In genomic region chr13:45178349-45179142, GRCh38 we compare ENCODE assay signal across 11 cellular contexts. TPM values are rescaled to one million over a fixed set of nuclear protein-coding genes. Genes with fewer than 3 reads are reported as not detected.
DNase-seq lines count a peak whose midpoint lies in the region; ATAC-seq, FAIRE-seq and TF ChIP-seq lines count a peak whose summit lies in the region.
"Had no signal": no experiment of that assay in that cellular context is flagged by ENCODE, and none has a peak within 500 bp of the region (broad histone marks: within the 10 kb centered on the region; RNA-seq: fewer than 3 reads in every experiment).

No MANE protein-coding gene starts in this region.

- ATAC-seq in K562: peak; percentile 63
- ATAC-seq in omental fat pad (ENCODE audit: low FRiP score): no peak
- ATAC-seq in HG02588 (IDR thresholded peaks at IDR 0.05; ENCODE audit: unreplicated experiment): no peak
- no peak for ATAC-seq in GM21381 (IDR thresholded peaks at IDR 0.05; ENCODE audit: unreplicated experiment)

- H2AFZ ChIP-seq in K562 (ENCODE audit: low read depth, low read length) (no peak overlapping the region), mesenchymal stem cell (ENCODE audit: low read depth, low read length) (no peak overlapping the region)

- H3K4me2 ChIP-seq in K562 (ENCODE audit: insufficient read depth, low read length) (no peak overlapping the region), mesenchymal stem cell (ENCODE audit: low read length, poor library complexity, severe bottlenecking) (peak overlapping the region; percentile 35)

- TF ChIP-seq CTCF in AG10803 (conservative IDR thresholded peaks at IDR 0.05; ENCODE audit: low read length) (no peak), K562 (IDR thresholded peaks at IDR 0.05 in 2 of 3, conservative IDR thresholded peaks at IDR 0.05 in 1 of 3; ENCODE audit: insufficient read depth in 2 of 3, low read depth in 1 of 3, low read length in 3 of 3) (no peak), omental fat pad (IDR thresholded peaks at IDR 0.05) (no peak)

- H2BK12ac ChIP-seq in mesenchymal stem cell (ENCODE audit: low read length in 2 of 2): no peak overlapping the region

- peaks cover 6% of the 10 kb centered on the region for H3K79me1 ChIP-seq in mesenchymal stem cell (replicated peaks; ENCODE audit: low read length, poor library complexity, severe bottlenecking)

- intact Hi-C loops in K562 (cut with micrococcal nuclease): no loop called here

- H3K4me3 ChIP-seq in AG10803 (ENCODE audit: low read length): no peak overlapping the region
- H3K4me3 ChIP-seq in K562: no peak overlapping the region
- H3K4me3 ChIP-seq in mesenchymal stem cell (ENCODE audit: insufficient read depth in 1 of 2, low read depth in 1 of 2, low read length in 2 of 2): peak overlapping the region in 1 of 2 experiments; percentile 26
- H3K4me3 ChIP-seq: sigmoid colon had no signal

- H3K27ac ChIP-seq in K562 (ENCODE audit: extremely low read depth, low read depth, low read length) (no peak overlapping the region; the same call in 2 of the 3 replicates), mesenchymal stem cell (ENCODE audit: low read length, poor library complexity, severe bottlenecking) (peak overlapping the region; percentile 98)

- H3K4me1 ChIP-seq in K562 (replicated peaks in 1 of 2; ENCODE audit: control insufficient read depth in 2 of 2, insufficient read depth in 2 of 2, low read length in 2 of 2): no peaks in the 10 kb centered on the region; a peak in 2 of 5 replicates
- peaks cover 9% of the 10 kb centered on the region for H3K4me1 ChIP-seq in mesenchymal stem cell (ENCODE audit: control insufficient read depth, insufficient read depth, low read depth, low read length)

- H3K36me3 ChIP-seq in K562 (ENCODE audit: control insufficient read depth, insufficient read depth, low read length) (peaks cover 11% of the 10 kb centered on the region; the same call in 2 of the 3 replicates), mesenchymal stem cell (ENCODE audit: control insufficient read depth in 1 of 2, insufficient read depth in 2 of 2, low read depth in 1 of 2, low read length in 2 of 2) (peaks cover 4 to 12% of the 10 kb centered on the region in 2 experiments)

- H3K27me3 ChIP-seq in K562 (ENCODE audit: control insufficient read depth in 2 of 2, insufficient read depth in 2 of 2, low read length in 2 of 2) (no peaks in the 10 kb centered on the region), mesenchymal stem cell (ENCODE audit: control insufficient read depth in 1 of 2, insufficient read depth in 1 of 2, low read length in 2 of 2) (no peaks in the 10 kb centered on the region)
- H3K27me3 ChIP-seq: sigmoid colon had no signal

- no peak overlapping the region for H3K4ac ChIP-seq in mesenchymal stem cell (ENCODE audit: low read depth in 1 of 2, low read length in 2 of 2)

- in situ Hi-C loops in K562 (cut with MboI): no loop called here

- no peaks in the 10 kb centered on the region for H4K20me1 ChIP-seq in K562 (replicated peaks; ENCODE audit: control insufficient read depth, insufficient read depth, low read length)

- H3K14ac ChIP-seq in mesenchymal stem cell (ENCODE audit: low read length in 2 of 2): peak overlapping the region in 1 of 2 experiments; percentile 62

- no peaks in the 10 kb centered on the region for H3K9me3 ChIP-seq in K562 (replicated peaks; ENCODE audit: control insufficient read depth, insufficient read depth, low read depth, low read length)
- H3K9me3 ChIP-seq in mesenchymal stem cell (ENCODE audit: control insufficient read depth, low read length): no peaks in the 10 kb centered on the region
- H3K9me3 ChIP-seq: sigmoid colon had no signal

- peak; percentile 11 for DNase-seq in AG10803 (ENCODE audit: low read depth)
- DNase-seq in HK-2 (ENCODE audit: unreplicated experiment): peak; percentile 64
- DNase-seq in K562 (ENCODE audit: extremely low read depth in 1 of 4, low spot score in 3 of 4): peak in 2 of 4 experiments; percentile 5 to 25
- peak; percentile 86 for DNase-seq in mesenchymal stem cell
- no peak for DNase-seq in omental fat pad (ENCODE audit: low spot score)
- no peak for DNase-seq in activated gamma-delta T cell treated with Interleukin-2 at 50 U/mL for 16 hours
- DNase-seq: NCI-H1092, sigmoid colon had no signal

- no peaks in the 10 kb centered on the region for H3K9me1 ChIP-seq in K562 (ENCODE audit: control insufficient read depth, insufficient read depth, low read length)

- POLR2A ChIA-PET in K562 (lab: Yijun Ruan, JAX): interaction anchor here (0.8 kb wide), 1 partner anchor 20 kb away, joined by 3 read pairs; no protein-coding TSS in a partner anchor

- no peak overlapping the region for H4K8ac ChIP-seq in mesenchymal stem cell (ENCODE audit: low read length)

- no peak overlapping the region for H4K91ac ChIP-seq in mesenchymal stem cell (ENCODE audit: low read length)

- no TSS peak for BruUV-seq in K562 (replicated peaks; lab: Mats Ljungman, UMichigan)

- TF ChIP-seq RAD21 in K562 (CRISPR knock-in tag; conservative IDR thresholded peaks at IDR 0.05 in 1 of 2, IDR thresholded peaks at IDR 0.05 in 1 of 2): no peak

- peaks cover 36% of the 10 kb centered on the region for H3K79me2 ChIP-seq in K562 (ENCODE audit: control insufficient read depth, insufficient read depth, low read length)

- WGBS in K562 (ENCODE audit: insufficient coverage, low coverage, missing lambda C conversion rate): 48% methylated on average over 2 of the region's 3 CpGs
- 53% methylated on average over 2 of the region's 3 CpGs for WGBS in mesenchymal stem cell

- TF ChIP-seq POLR2A in K562 (conservative IDR thresholded peaks at IDR 0.05): no peak

- peak overlapping the region; percentile 97 for H2AK5ac ChIP-seq in mesenchymal stem cell (ENCODE audit: low read length, severe bottlenecking)

- FAIRE-seq in K562 (lab: Jason Lieb, UNC): no peak
- FAIRE-seq: G401.6 had no signal

- no peak overlapping the region for H3K9ac ChIP-seq in K562 (ENCODE audit: insufficient read depth in 1 of 2, low read depth in 2 of 2, low read length in 2 of 2)
- peak overlapping the region; percentile 66 for H3K9ac ChIP-seq in mesenchymal stem cell (ENCODE audit: low read length)

- no peak overlapping the region for H3K23ac ChIP-seq in mesenchymal stem cell (ENCODE audit: low read length in 2 of 2)

- H3K18ac ChIP-seq in mesenchymal stem cell (ENCODE audit: low read depth in 1 of 2, low read length in 2 of 2): peak overlapping the region; percentile 0 to 60

- H2BK15ac ChIP-seq in mesenchymal stem cell (ENCODE audit: low read depth, poor library complexity, severe bottlenecking): no peak overlapping the region

- no peak overlapping the region for H2BK120ac ChIP-seq in mesenchymal stem cell (ENCODE audit: low read depth, low read length)

- no peak for TF ChIP-seq EP300 in K562 (IDR thresholded peaks at IDR 0.05; ENCODE audit: low read length)

- H2BK5ac ChIP-seq in mesenchymal stem cell (ENCODE audit: low read depth, low read length, poor library complexity, severe bottlenecking): peak overlapping the region; percentile 8

- CTCF ChIA-PET in K562 (lab: Yijun Ruan, JAX; ENCODE audit: low intra/inter-chr PET ratio): no interaction called here

TF ChIP-seq in K562, 482 proteins besides CTCF, POLR2A, EP300 and RAD21 (continues in another document):
- TF ChIP-seq KDM1A (IDR thresholded peaks at IDR 0.05) (peak in 1 of 2 experiments; percentile 14; a peak in 1 of 4 replicates), ARID1B (IDR thresholded peaks at IDR 0.05) (0 out of 2 replicates have a peak, but pooled peaks have one; percentile 16)

RNA-seq across cellular contexts. Expression of gene KCTD4, which starts 22.3 kb away (rescaled TPM):
- total RNA-seq in K562 (2011; cell fraction: chromatin; rRNA removed; ENCODE audit: low replicate concordance): not detected in 2 replicates
- not detected in 2 replicates for total RNA-seq in K562 (2011; cell fraction: nucleolus; rRNA removed)
- not detected in 2 replicates for total RNA-seq in K562 (2011; cell fraction: nucleoplasm; rRNA removed)
- total RNA-seq in K562 (2014; rRNA removed): not detected in 2 replicates
- total RNA-seq in K562 (2014; rRNA removed; fragmentation: Illumina TruSeq; extraction: Trizol): not detected in 2 replicates
- not detected in 2 replicates for total RNA-seq in K562 (2015; rRNA removed; fragmentation: Illumina TruSeq; extraction: Trizol)
- not detected in 2 replicates for total RNA-seq in K562 (2021)
- polyA plus RNA-seq in K562 (2011; rRNA removed): not detected in 2 replicates
- not detected in 2 replicates for polyA plus RNA-seq in K562 (2011; cell fraction: cytosol; rRNA removed)
- polyA plus RNA-seq in K562 (2011; cell fraction: nucleus; rRNA removed): not detected in 2 replicates
- not detected in 2 replicates for polyA plus RNA-seq in K562 (2012)
- polyA plus RNA-seq in K562 (2014; fragmentation: Illumina TruSeq; extraction: Trizol): not detected in 2 replicates
- not detected for polyA plus RNA-seq in K562 (2014; fragmentation: Nextera tagmentation; extraction: Ambion mirVana)
- not detected in 2 replicates for polyA plus RNA-seq in K562 (2014; rRNA removed)
- polyA minus RNA-seq in K562 (2011; rRNA and poly(A)+ RNA removed): not detected in 2 replicates
- not detected in 2 replicates for polyA minus RNA-seq in K562 (2011; cell fraction: cytosol; rRNA and poly(A)+ RNA removed)
- not detected in 2 replicates for polyA minus RNA-seq in K562 (2011; cell fraction: nucleus; rRNA and poly(A)+ RNA removed)
- polyA plus RNA-seq in mesenchymal stem cell (2013, experiment 1 of 2): not detected
- polyA plus RNA-seq in mesenchymal stem cell (2013, experiment 2 of 2): not detected
- not detected for total RNA-seq in omental fat pad

RNA-seq across cellular contexts. Expression of gene GTF2F2, which starts 58.2 kb away (rescaled TPM):
- 11.2 and 29.0 TPM in 2 replicates for total RNA-seq in K562 (2011; cell fraction: chromatin; rRNA removed; ENCODE audit: low replicate concordance)
- total RNA-seq in K562 (2011; cell fraction: nucleolus; rRNA removed): 9.5 and 10.9 TPM in 2 replicates
- total RNA-seq in K562 (2011; cell fraction: nucleoplasm; rRNA removed): 15.8 and 25.6 TPM in 2 replicates
- total RNA-seq in K562 (2014; rRNA removed) (27.8 and 32.4 TPM in 2 replicates), K562 (2014; rRNA removed; fragmentation: Illumina TruSeq; extraction: Trizol) (44.8 and 52.0 TPM in 2 replicates), K562 (2015; rRNA removed; fragmentation: Illumina TruSeq; extraction: Trizol) (35.4 and 38.3 TPM in 2 replicates), K562 (2021) (30.5 and 32.3 TPM in 2 replicates), omental fat pad (10 to 100 TPM; 12.1 to 18.1 (median 14.8) TPM)
- polyA plus RNA-seq in K562 (2011; rRNA removed) (20.4 and 24.4 TPM in 2 replicates), K562 (2014; fragmentation: Illumina TruSeq; extraction: Trizol) (28.4 and 32.8 TPM in 2 replicates), K562 (2014; fragmentation: Nextera tagmentation; extraction: Ambion mirVana) (10 to 100 TPM; 19.7 to 22.6 TPM), K562 (2014; rRNA removed) (33.5 and 39.9 TPM in 2 replicates)
- polyA plus RNA-seq in K562 (2011; cell fraction: cytosol; rRNA removed): 5.0 and 8.5 TPM in 2 replicates
- polyA plus RNA-seq in K562 (2011; cell fraction: nucleus; rRNA removed): 4.1 and 6.8 TPM in 2 replicates
- polyA plus RNA-seq in K562 (2012): 18.9 and 22.7 TPM in 2 replicates
- 17.7 and 20.7 TPM in 2 replicates for polyA minus RNA-seq in K562 (2011; rRNA and poly(A)+ RNA removed)
- 7.2 and 9.9 TPM in 2 replicates for polyA minus RNA-seq in K562 (2011; cell fraction: cytosol; rRNA and poly(A)+ RNA removed)
- 8.1 and 12.7 TPM in 2 replicates for polyA minus RNA-seq in K562 (2011; cell fraction: nucleus; rRNA and poly(A)+ RNA removed)
- 21.8 TPM for polyA plus RNA-seq in mesenchymal stem cell (2013, experiment 1 of 2)
- polyA plus RNA-seq in mesenchymal stem cell (2013, experiment 2 of 2): 21.1 TPM

Comparison
In these comparisons a context has a peak if more than half of its experiments do, and no peak if none do; other contexts are left out.
1. DNase-seq: peak in AG10803 (single experiment), HK-2 (single experiment) and mesenchymal stem cell (single experiment); none in omental fat pad (single experiment) and activated gamma-delta T cell treated with Interleukin-2 at 50 U/mL for 16 hours (single experiment).